20 cellular contexts compared by ENCODE assay signal in genomic region chr17:42268236-42268635, GRCh38. TPM values are rescaled to one million over a fixed set of nuclear protein-coding genes. Genes with fewer than 3 reads are reported as not detected.
A peak's percentile ranks its signal among the peaks of the same experiment; 100 is the strongest.
DNase-seq lines count a peak whose midpoint lies in the region; ATAC-seq and TF ChIP-seq lines count a peak whose summit lies in the region.
"Had no signal": no experiment of that assay in that cellular context is flagged by ENCODE, and none has a peak within 500 bp of the region (broad histone marks: within the 10 kb centered on the region; RNA-seq: fewer than 3 reads in every experiment).

No MANE protein-coding gene starts in this region.

- H3K4me1 Mint-ChIP-seq in activated naive CD4-positive, alpha-beta T cell treated with anti-CD3 and anti-CD28 coated beads for 36 hours (ENCODE audit: low read depth): peaks cover 77% of the 10 kb centered on the region
- peaks cover 66% of the 10 kb centered on the region for H3K4me1 Mint-ChIP-seq in stimulated activated naive CD8-positive, alpha-beta T cell treated with anti-CD3 and anti-CD28 coated beads, Interleukin-15, amount 100 ng/mL, for 72 hours
- H3K4me1 Mint-ChIP-seq in stimulated activated memory B cell treated with anti-CD40 and anti-IgM and Interleukin-4, amounts not matched to agents 10 μg/mL and 1 μg/mL and 100 μg/mL, for 72 hours: peaks cover 45% of the 10 kb centered on the region

- no peak for TF ChIP-seq CTCF in Panc1 (IDR thresholded peaks at IDR 0.05)

- in situ Hi-C loops in Panc1 (cut with HindIII; ENCODE audit: low pct_unique_long_range_greater_than_20kb, low sequenced_read_pairs): no loop called here

- H3K27me3 ChIP-seq in Panc1 (ENCODE audit: control insufficient read depth, insufficient read depth, low read length): no peaks in the 10 kb centered on the region
- no peaks in the 10 kb centered on the region for H3K27me3 ChIP-seq in effector memory CD4-positive, alpha-beta T cell (replicated peaks; ENCODE audit: control insufficient read depth, insufficient read depth, low read length, poor library complexity, severe bottlenecking)

- no peaks in the 10 kb centered on the region for H3K9me3 ChIP-seq in Panc1 (ENCODE audit: control insufficient read depth, insufficient read depth, low read depth, low read length)
- no peaks in the 10 kb centered on the region for H3K9me3 ChIP-seq in effector memory CD4-positive, alpha-beta T cell (ENCODE audit: control insufficient read depth, low read length)
- H3K9me3 ChIP-seq: Caco-2, SK-N-SH, thoracic aorta had no signal

- H3K27ac Mint-ChIP-seq in activated naive CD4-positive, alpha-beta T cell treated with anti-CD3 and anti-CD28 coated beads for 36 hours: peak overlapping the region; percentile 97
- H3K27ac Mint-ChIP-seq in stimulated activated naive CD8-positive, alpha-beta T cell treated with anti-CD3 and anti-CD28 coated beads, Interleukin-15, amount 100 ng/mL, for 72 hours: peak overlapping the region; percentile 21 to 91
- H3K27ac Mint-ChIP-seq in stimulated activated memory B cell treated with anti-CD40 and anti-IgM and Interleukin-4, amounts not matched to agents 10 μg/mL and 1 μg/mL and 100 μg/mL, for 72 hours: no peak overlapping the region
- H3K27ac Mint-ChIP-seq: endodermal cell, mesothelial cell of epicardium had no signal

- intact Hi-C loops in activated naive CD4-positive, alpha-beta T cell treated with anti-CD3 and anti-CD28 coated beads for 36 hours (cut with micrococcal nuclease): loop anchor here (5.0 kb wide), 1 partner anchor 36 kb away; no protein-coding TSS in a partner anchor
- intact Hi-C loops in Panc1 (cut with micrococcal nuclease; ENCODE audit: unreplicated experiment): no loop called here

- H3K27me3 Mint-ChIP-seq in activated naive CD4-positive, alpha-beta T cell treated with anti-CD3 and anti-CD28 coated beads for 36 hours (ENCODE audit: low read depth): no peaks in the 10 kb centered on the region
- H3K27me3 Mint-ChIP-seq in stimulated activated naive CD8-positive, alpha-beta T cell treated with anti-CD3 and anti-CD28 coated beads, Interleukin-15, amount 100 ng/mL, for 72 hours: no peaks in the 10 kb centered on the region
- H3K27me3 Mint-ChIP-seq in stimulated activated memory B cell treated with anti-CD40 and anti-IgM and Interleukin-4, amounts not matched to agents 10 μg/mL and 1 μg/mL and 100 μg/mL, for 72 hours: no peaks in the 10 kb centered on the region

- H3K27ac ChIP-seq in Panc1 (ENCODE audit: low read length): peak overlapping the region; percentile 94
- H3K27ac ChIP-seq in effector memory CD4-positive, alpha-beta T cell (ENCODE audit: insufficient read depth, low read length, poor library complexity, severe bottlenecking): peak overlapping the region; percentile 79
- H3K27ac ChIP-seq: thoracic aorta had no signal

- no peak overlapping the region for H3K4me3 Mint-ChIP-seq in activated naive CD4-positive, alpha-beta T cell treated with anti-CD3 and anti-CD28 coated beads for 36 hours
- peak overlapping the region in 1 of 2 donors; percentile 44 for H3K4me3 Mint-ChIP-seq in stimulated activated naive CD8-positive, alpha-beta T cell treated with anti-CD3 and anti-CD28 coated beads, Interleukin-15, amount 100 ng/mL, for 72 hours
- no peak overlapping the region for H3K4me3 Mint-ChIP-seq in stimulated activated memory B cell treated with anti-CD40 and anti-IgM and Interleukin-4, amounts not matched to agents 10 μg/mL and 1 μg/mL and 100 μg/mL, for 72 hours
- H3K4me3 Mint-ChIP-seq: endodermal cell, mesothelial cell of epicardium, neural crest cell had no signal

- CTCF ChIA-PET in activated naive CD4-positive, alpha-beta T cell treated with anti-CD3 and anti-CD28 coated beads for 36 hours (lab: Charles Lee): interaction anchor here (1.1 to 8.1 kb wide), 4 partner anchors 18 to 138 kb away, joined by 3 to 46 read pairs (median 14); no protein-coding TSS in a partner anchor
- CTCF ChIA-PET in Panc1 (lab: Charles Lee): no interaction called here

- H3K4me1 ChIP-seq in Panc1 (ENCODE audit: control insufficient read depth, insufficient read depth, low read length): peaks cover 65% of the 10 kb centered on the region
- peaks cover 29% of the 10 kb centered on the region for H3K4me1 ChIP-seq in effector memory CD4-positive, alpha-beta T cell (ENCODE audit: control insufficient read depth, insufficient read depth, low read length, poor library complexity, severe bottlenecking)

- no peak for ATAC-seq in Panc1
- no peak for ATAC-seq in stimulated activated naive CD8-positive, alpha-beta T cell treated with anti-CD3 and anti-CD28 coated beads, Interleukin-15, amount 100 ng/mL, for 72 hours
- ATAC-seq in stimulated activated memory B cell treated with anti-CD40 and anti-IgM and Interleukin-4, amounts not matched to agents 10 μg/mL and 1 μg/mL and 100 μg/mL, for 72 hours: no peak

- no peak overlapping the region for H3K4me3 ChIP-seq in Panc1 (ENCODE audit: low read depth in 2 of 2, low read length in 2 of 2)
- H3K4me3 ChIP-seq in effector memory CD4-positive, alpha-beta T cell (ENCODE audit: insufficient read depth, low read depth, low read length, poor library complexity, severe bottlenecking): no peak overlapping the region
- H3K4me3 ChIP-seq: thoracic aorta had no signal

- peaks cover 2% of the 10 kb centered on the region for H3K9me3 Mint-ChIP-seq in activated naive CD4-positive, alpha-beta T cell treated with anti-CD3 and anti-CD28 coated beads for 36 hours
- H3K9me3 Mint-ChIP-seq in stimulated activated naive CD8-positive, alpha-beta T cell treated with anti-CD3 and anti-CD28 coated beads, Interleukin-15, amount 100 ng/mL, for 72 hours: no peaks in the 10 kb centered on the region
- no peaks in the 10 kb centered on the region for H3K9me3 Mint-ChIP-seq in stimulated activated memory B cell treated with anti-CD40 and anti-IgM and Interleukin-4, amounts not matched to agents 10 μg/mL and 1 μg/mL and 100 μg/mL, for 72 hours
- H3K9me3 Mint-ChIP-seq: mesothelial cell of epicardium, neural crest cell had no signal

- H3K36me3 ChIP-seq in Panc1 (ENCODE audit: control insufficient read depth, insufficient read depth, low read length): no peaks in the 10 kb centered on the region; the same call in 1 of the 2 replicates
- no peaks in the 10 kb centered on the region for H3K36me3 ChIP-seq in effector memory CD4-positive, alpha-beta T cell (ENCODE audit: control insufficient read depth, insufficient read depth, low read length)
- H3K36me3 ChIP-seq: thoracic aorta had no signal

- no peak for DNase-seq in activated naive CD4-positive, alpha-beta T cell treated with anti-CD3 and anti-CD28 coated beads for 36 hours
- DNase-seq in activated naive CD4-positive, alpha-beta T cell treated with anti-CD3 and anti-CD28 coated beads, Interleukin-2, amount 50 U/mL, for 16 hours: no peak
- no peak for DNase-seq in Panc1 (ENCODE audit: low read depth, low spot score)
- DNase-seq in effector memory CD4-positive, alpha-beta T cell: no peak
- DNase-seq in stimulated activated naive CD8-positive, alpha-beta T cell treated with anti-CD3 and anti-CD28 coated beads, Interleukin-15, amount 100 ng/mL, for 72 hours: no peak
- no peak for DNase-seq in NCI-H146 (lab: John Stamatoyannopoulos, UW)
- no peak for DNase-seq in OCI-M1 (lab: John Stamatoyannopoulos, UW)
- DNase-seq: activated effector memory CD4-positive, alpha-beta T cell treated with Interleukin-2 at 50 U/mL for 16 hours; Caco-2; endodermal cell; NCI-H1048; NCI-H2029; NK-92 treated with Interleukin-12 subunit alpha and Interleukin-12 subunit beta, amount 100 ng/mL, for 24 hours; retina; SK-N-SH; stimulated activated CD4-positive, alpha-beta T cell treated with anti-CD3 and anti-CD28 coated beads, Interleukin-12 subunit alpha, Interleukin-12 subunit beta, amount 100 ng/mL, for 4 hours had no signal

- H3K36me3 Mint-ChIP-seq in activated naive CD4-positive, alpha-beta T cell treated with anti-CD3 and anti-CD28 coated beads for 36 hours (ENCODE audit: low read depth): peaks cover 17% of the 10 kb centered on the region
- no peaks in the 10 kb centered on the region for H3K36me3 Mint-ChIP-seq in stimulated activated memory B cell treated with anti-CD40 and anti-IgM and Interleukin-4, amounts not matched to agents 10 μg/mL and 1 μg/mL and 100 μg/mL, for 72 hours

- POLR2A ChIA-PET in Panc1 (lab: Charles Lee): no interaction called here

- BruUV-seq in Panc1 (replicated peaks; lab: Mats Ljungman, UMichigan): no TSS peak

RNA-seq across cellular contexts. Expression of gene STAT5B, which starts 8.0 kb away (rescaled TPM):
- total RNA-seq in activated naive CD4-positive, alpha-beta T cell treated with anti-CD3 and anti-CD28 coated beads for 36 hours: 100 to 1,000 TPM; 185 to 192 TPM
- total RNA-seq in Panc1 (2021; ENCODE audit: unreplicated experiment): 102 TPM
- polyA plus RNA-seq in Panc1 (2012; ENCODE audit: insufficient read length): 66.5 TPM

RNA-seq across cellular contexts. Expression of gene STAT5A, which starts 20.1 kb away (rescaled TPM):
- 100 to 1,000 TPM; 165 to 174 TPM for total RNA-seq in activated naive CD4-positive, alpha-beta T cell treated with anti-CD3 and anti-CD28 coated beads for 36 hours
- 26.7 TPM for total RNA-seq in Panc1 (2021; ENCODE audit: unreplicated experiment)
- 37.3 TPM for polyA plus RNA-seq in Panc1 (2012; ENCODE audit: insufficient read length)
